1 cellular context compared by ENCODE assay signal in the genomic region with DNA sequence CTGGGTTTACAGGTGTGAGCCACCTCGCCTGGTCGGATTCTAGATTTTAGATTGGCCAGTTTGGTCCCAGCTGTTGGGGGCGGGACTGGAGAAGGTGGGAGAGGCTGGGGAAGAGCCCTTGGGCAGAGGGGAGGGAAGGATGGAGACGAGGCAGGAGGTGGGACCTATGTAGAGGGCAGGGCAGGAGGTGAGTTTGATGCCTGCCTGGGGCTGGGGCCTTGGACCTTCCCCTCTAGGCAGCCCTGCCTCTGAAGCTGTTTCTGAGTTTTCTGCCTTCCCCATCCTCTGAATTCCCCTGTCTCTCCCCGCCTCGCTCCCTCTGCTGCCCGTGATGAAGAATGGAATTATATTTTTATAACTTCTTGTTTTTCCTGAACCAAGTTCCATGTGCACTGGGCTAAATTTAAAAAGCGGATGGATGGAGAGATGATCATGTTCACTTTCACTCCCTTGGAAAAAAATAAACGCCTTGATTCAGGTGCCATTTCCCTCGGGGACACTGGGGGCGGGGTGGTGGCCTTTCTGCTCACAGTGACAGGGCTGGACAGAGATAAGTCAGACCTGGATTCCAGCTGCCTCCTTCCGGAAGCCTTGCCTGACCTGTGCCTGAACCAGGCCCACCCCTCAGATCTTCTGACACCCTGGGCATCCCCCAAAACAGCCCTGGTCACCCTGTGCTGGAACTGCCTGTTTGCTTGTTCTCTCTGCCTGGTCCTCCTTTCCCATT.
A peak's percentile ranks its signal among the peaks of the same experiment; 100 is the strongest.
TF ChIP-seq lines count a peak whose summit lies in the region.

No MANE protein-coding gene starts in this region.

TF ChIP-seq in K562, 482 proteins besides CTCF, POLR2A, EP300 and RAD21 (continued from another document):
- TF ChIP-seq, protein P1, sequence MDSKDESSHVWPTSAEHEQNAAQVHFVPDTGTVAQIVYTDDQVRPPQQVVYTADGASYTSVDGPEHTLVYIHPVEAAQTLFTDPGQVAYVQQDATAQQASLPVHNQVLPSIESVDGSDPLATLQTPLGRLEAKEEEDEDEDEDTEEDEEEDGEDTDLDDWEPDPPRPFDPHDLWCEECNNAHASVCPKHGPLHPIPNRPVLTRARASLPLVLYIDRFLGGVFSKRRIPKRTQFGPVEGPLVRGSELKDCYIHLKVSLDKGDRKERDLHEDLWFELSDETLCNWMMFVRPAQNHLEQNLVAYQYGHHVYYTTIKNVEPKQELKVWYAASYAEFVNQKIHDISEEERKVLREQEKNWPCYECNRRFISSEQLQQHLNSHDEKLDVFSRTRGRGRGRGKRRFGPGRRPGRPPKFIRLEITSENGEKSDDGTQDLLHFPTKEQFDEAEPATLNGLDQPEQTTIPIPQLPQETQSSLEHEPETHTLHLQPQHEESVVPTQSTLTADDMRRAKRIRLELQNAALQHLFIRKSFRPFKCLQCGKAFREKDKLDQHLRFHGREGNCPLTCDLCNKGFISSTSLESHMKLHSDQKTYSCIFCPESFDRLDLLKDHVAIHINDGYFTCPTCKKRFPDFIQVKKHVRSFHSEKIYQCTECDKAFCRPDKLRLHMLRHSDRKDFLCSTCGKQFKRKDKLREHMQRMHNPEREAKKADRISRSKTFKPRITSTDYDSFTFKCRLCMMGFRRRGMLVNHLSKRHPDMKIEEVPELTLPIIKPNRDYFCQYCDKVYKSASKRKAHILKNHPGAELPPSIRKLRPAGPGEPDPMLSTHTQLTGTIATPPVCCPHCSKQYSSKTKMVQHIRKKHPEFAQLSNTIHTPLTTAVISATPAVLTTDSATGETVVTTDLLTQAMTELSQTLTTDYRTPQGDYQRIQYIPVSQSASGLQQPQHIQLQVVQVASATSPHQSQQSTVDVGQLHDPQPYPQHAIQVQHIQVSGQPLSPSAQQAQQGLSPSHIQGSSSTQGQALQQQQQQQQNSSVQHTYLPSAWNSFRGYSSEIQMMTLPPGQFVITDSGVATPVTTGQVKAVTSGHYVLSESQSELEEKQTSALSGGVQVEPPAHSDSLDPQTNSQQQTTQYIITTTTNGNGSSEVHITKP (IDR thresholded peaks at IDR 0.05; ENCODE audit: partially characterized antibody) = peak; percentile 24
- peak; percentile 19; the same call in 1 of the 2 replicates for TF ChIP-seq CREM (IDR thresholded peaks at IDR 0.05; ENCODE audit: low read depth)
- peak; percentile 88; the same call in 1 of the 2 replicates for TF ChIP-seq ZBTB7A (IDR thresholded peaks at IDR 0.05; ENCODE audit: borderline replicate concordance, control insufficient read depth, low read depth, low read length)
- no peak for TF ChIP-seq FUS (optimal IDR thresholded peaks at IDR 0.05; ENCODE audit: low read depth, low read length)
- TF ChIP-seq CBFA2T3 (IDR thresholded peaks at IDR 0.05) = peak; percentile 51
- TF ChIP-seq, protein P2, sequence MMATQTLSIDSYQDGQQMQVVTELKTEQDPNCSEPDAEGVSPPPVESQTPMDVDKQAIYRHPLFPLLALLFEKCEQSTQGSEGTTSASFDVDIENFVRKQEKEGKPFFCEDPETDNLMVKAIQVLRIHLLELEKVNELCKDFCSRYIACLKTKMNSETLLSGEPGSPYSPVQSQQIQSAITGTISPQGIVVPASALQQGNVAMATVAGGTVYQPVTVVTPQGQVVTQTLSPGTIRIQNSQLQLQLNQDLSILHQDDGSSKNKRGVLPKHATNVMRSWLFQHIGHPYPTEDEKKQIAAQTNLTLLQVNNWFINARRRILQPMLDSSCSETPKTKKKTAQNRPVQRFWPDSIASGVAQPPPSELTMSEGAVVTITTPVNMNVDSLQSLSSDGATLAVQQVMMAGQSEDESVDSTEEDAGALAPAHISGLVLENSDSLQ (IDR thresholded peaks at IDR 0.05) = peak; percentile 76
- no peak for TF ChIP-seq NFYB (IDR thresholded peaks at IDR 0.05; ENCODE audit: extremely low read depth, insufficient read length)
- TF ChIP-seq SLC30A9 (CRISPR knock-in tag; IDR thresholded peaks at IDR 0.05) = no peak
- TF ChIP-seq PTBP1 (IDR thresholded peaks at IDR 0.05; ENCODE audit: low read depth, low read length) = no peak
- TF ChIP-seq SPI1 (IDR thresholded peaks at IDR 0.05; ENCODE audit: borderline replicate concordance, low read depth, low read length) = no peak
- no peak for TF ChIP-seq EZH2 (IDR thresholded peaks at IDR 0.05; ENCODE audit: borderline replicate concordance, low read depth, low read length)
- TF ChIP-seq TAL1 (IDR thresholded peaks at IDR 0.05) = peak; percentile 4; the same call in 1 of the 2 replicates
- TF ChIP-seq JUND (IDR thresholded peaks at IDR 0.05; ENCODE audit: borderline replicate concordance, low read depth, low read length) = 0 out of 2 replicates have a peak, but pooled peaks have one; percentile 27
- TF ChIP-seq JUND (tag; IDR thresholded peaks at IDR 0.05; ENCODE audit: borderline replicate concordance, low read depth, low read length) = no peak; the same call in 2 of the 3 replicates
- TF ChIP-seq ETV1 (tag; conservative IDR thresholded peaks at IDR 0.05; ENCODE audit: low read depth) = peak; percentile 58; the same call in 1 of the 2 replicates
- no peak for TF ChIP-seq ELF2 (CRISPR knock-in tag; IDR thresholded peaks at IDR 0.05)
- peak; percentile 2 for TF ChIP-seq RBM25 (IDR thresholded peaks at IDR 0.05; ENCODE audit: low read depth, low read length, severe bottlenecking)
- TF ChIP-seq, protein P3, sequence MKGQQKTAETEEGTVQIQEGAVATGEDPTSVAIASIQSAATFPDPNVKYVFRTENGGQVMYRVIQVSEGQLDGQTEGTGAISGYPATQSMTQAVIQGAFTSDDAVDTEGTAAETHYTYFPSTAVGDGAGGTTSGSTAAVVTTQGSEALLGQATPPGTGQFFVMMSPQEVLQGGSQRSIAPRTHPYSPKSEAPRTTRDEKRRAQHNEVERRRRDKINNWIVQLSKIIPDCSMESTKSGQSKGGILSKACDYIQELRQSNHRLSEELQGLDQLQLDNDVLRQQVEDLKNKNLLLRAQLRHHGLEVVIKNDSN (CRISPR knock-in tag; IDR thresholded peaks at IDR 0.05) = no peak
- TF ChIP-seq DACH1 (IDR thresholded peaks at IDR 0.05; ENCODE audit: partially characterized antibody) = peak; percentile 21
- no peak for TF ChIP-seq HIVEP1 (CRISPR knock-in tag; IDR thresholded peaks at IDR 0.05)
- no peak for TF ChIP-seq HDAC6 (IDR thresholded peaks at IDR 0.05; ENCODE audit: low read depth, low read length)
- TF ChIP-seq, protein P4, sequence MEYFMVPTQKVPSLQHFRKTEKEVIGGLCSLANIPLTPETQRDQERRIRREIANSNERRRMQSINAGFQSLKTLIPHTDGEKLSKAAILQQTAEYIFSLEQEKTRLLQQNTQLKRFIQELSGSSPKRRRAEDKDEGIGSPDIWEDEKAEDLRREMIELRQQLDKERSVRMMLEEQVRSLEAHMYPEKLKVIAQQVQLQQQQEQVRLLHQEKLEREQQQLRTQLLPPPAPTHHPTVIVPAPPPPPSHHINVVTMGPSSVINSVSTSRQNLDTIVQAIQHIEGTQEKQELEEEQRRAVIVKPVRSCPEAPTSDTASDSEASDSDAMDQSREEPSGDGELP (CRISPR knock-in tag; IDR thresholded peaks at IDR 0.05; ENCODE audit: borderline replicate concordance) = peak; percentile 11; the same call in 1 of the 2 replicates
- no peak for TF ChIP-seq MCM5 (IDR thresholded peaks at IDR 0.05; ENCODE audit: low read depth)
- TF ChIP-seq TEAD4 (IDR thresholded peaks at IDR 0.05; ENCODE audit: low read length) = peak; percentile 35
- TF ChIP-seq TEAD4 (CRISPR knock-in tag; IDR thresholded peaks at IDR 0.05; ENCODE audit: borderline replicate concordance) = no peak
- TF ChIP-seq ARID2 (IDR thresholded peaks at IDR 0.05) = no peak
- peak; percentile 51; the same call in 1 of the 2 replicates for TF ChIP-seq CBFA2T2 (conservative IDR thresholded peaks at IDR 0.05)
